ENCODE assay signal across 1 cellular context in the genomic region with DNA sequence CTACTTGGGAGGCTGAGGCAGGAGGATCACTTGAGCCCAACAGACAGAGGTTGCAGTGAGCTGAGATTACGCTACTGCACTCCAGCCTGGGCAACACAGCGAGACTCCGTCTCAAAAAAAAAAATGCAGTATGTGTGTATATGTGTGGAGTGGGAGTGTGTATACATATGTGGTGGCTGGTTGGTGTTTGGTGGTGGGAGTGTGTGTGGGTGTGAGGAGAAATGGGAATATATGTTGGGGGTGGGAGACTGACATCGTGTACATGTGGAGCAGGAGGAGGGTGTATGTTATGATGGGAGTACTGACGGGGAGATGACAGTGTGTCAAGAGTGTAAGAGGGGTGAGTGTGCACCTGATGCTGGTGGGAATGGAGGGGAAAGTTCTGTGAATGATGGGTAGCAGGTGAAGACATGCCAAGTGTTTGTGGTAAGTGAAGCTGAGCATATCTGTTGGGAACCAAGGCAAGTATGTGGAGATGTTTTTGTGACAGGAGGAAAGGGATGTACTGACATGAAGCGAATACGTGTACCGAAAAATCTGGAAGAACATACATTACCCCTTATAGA.
TF ChIP-seq lines count a peak whose summit lies in the region.

No MANE protein-coding gene starts in this region.

TF ChIP-seq in K562, 482 proteins besides CTCF, POLR2A, EP300 and RAD21:
- TF ChIP-seq NFE2L1 (tag; IDR thresholded peaks at IDR 0.05; ENCODE audit: borderline replicate concordance, low read depth), result no peak
- TF ChIP-seq ZNF124 (CRISPR knock-in tag; IDR thresholded peaks at IDR 0.05), result no peak
- TF ChIP-seq MEF2D (tag; conservative IDR thresholded peaks at IDR 0.05; ENCODE audit: low read depth), result no peak
- TF ChIP-seq EGR1 (conservative IDR thresholded peaks at IDR 0.05), result peak; percentile 36
- no peak for TF ChIP-seq RBM22 (IDR thresholded peaks at IDR 0.05; ENCODE audit: low read depth, low read length, poor library complexity, severe bottlenecking)
- TF ChIP-seq, protein P1, sequence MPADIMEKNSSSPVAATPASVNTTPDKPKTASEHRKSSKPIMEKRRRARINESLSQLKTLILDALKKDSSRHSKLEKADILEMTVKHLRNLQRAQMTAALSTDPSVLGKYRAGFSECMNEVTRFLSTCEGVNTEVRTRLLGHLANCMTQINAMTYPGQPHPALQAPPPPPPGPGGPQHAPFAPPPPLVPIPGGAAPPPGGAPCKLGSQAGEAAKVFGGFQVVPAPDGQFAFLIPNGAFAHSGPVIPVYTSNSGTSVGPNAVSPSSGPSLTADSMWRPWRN (IDR thresholded peaks at IDR 0.05; ENCODE audit: low read depth), result no peak
- TF ChIP-seq ZBTB8A (IDR thresholded peaks at IDR 0.05; ENCODE audit: partially characterized antibody), result no peak
- no peak for TF ChIP-seq ZNF134 (CRISPR knock-in tag; conservative IDR thresholded peaks at IDR 0.05)
